2 cellular contexts compared by ENCODE assay signal in genomic region chr16:11794991-11795886, GRCh38.
TF ChIP-seq lines count a peak whose summit lies in the region.

No MANE protein-coding gene starts in this region.

TF ChIP-seq in HEK293, 187 proteins besides CTCF, POLR2A, EP300 and RAD21:
- TF ChIP-seq SCRT2 (tag by site-specific recombination; IDR thresholded peaks at IDR 0.05): peak; percentile 77
- peak; percentile 13; the same call in 1 of the 2 replicates for TF ChIP-seq PRDM6 (tag by site-specific recombination; IDR thresholded peaks at IDR 0.05)
- 0 out of 2 replicates have a peak, but pooled peaks have one; percentile 16 for TF ChIP-seq PRDM1 (tag by site-specific recombination; IDR thresholded peaks at IDR 0.05)
- TF ChIP-seq ZNF221 (tag by site-specific recombination; IDR thresholded peaks at IDR 0.05; ENCODE audit: borderline replicate concordance): no peak
TF ChIP-seq in HEK293: peak in this region for 3.

TF ChIP-seq in GM12878, 131 proteins besides CTCF, POLR2A, EP300 and RAD21:
- TF ChIP-seq SMAD1 (IDR thresholded peaks at IDR 0.05; ENCODE audit: low read depth, partially characterized antibody) (no peak), MLLT1 (IDR thresholded peaks at IDR 0.05) (peak; percentile 77), TAF1 (IDR thresholded peaks at IDR 0.05; ENCODE audit: borderline replicate concordance, low read depth, low read length) (no peak)
